8 cellular contexts compared by ENCODE assay signal in the genomic region with DNA sequence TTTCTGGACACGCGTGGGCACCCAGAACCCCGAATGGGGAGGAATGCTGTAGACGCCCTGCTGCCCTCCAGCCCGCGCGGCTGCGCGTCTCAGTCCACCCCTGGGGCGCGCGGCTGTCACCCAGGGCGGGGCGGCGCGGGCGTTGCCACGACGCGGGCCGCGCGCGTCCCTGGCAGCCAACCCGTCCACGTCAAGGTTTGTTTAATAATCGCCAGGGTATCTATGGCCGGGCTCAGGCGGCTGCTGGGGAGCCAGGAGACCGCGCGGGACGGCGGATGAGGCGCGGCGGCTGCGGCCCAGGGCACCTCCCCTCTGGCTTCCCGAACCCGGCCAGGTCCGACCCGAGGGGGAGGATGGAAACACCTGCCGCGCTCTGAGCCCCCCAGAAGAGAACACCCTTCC. TPM values are rescaled to one million over a fixed set of nuclear protein-coding genes. Genes with fewer than 3 reads are reported as not detected.
A peak's percentile ranks its signal among the peaks of the same experiment; 100 is the strongest.
DNase-seq lines count a peak whose midpoint lies in the region; ATAC-seq lines count a peak whose summit lies in the region.

A gene with protein sequence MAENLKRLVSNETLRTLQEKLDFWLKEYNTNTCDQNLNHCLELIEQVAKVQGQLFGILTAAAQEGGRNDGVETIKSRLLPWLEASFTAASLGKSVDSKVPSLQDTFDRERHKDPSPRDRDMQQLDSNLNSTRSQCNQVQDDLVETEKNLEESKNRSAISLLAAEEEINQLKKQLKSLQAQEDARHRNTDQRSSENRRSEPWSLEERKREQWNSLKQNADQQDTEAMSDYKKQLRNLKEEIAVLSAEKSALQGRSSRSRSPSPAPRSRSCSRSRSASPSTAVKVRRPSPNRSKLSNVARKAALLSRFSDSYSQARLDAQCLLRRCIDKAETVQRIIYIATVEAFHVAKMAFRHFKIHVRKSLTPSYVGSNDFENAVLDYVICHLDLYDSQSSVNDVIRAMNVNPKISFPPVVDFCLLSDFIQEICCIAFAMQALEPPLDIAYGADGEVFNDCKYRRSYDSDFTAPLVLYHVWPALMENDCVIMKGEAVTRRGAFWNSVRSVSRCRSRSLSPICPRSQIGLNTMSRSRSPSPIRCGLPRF (plus strand): TSS at position 92 of the 402 bp plus-strand sequence. CDS start 401 bp downstream, outside the sequence.

- H3K27ac ChIP-seq in HUES64 (ENCODE audit: low read depth, low read length) (peak within 1 kb of the TSS; percentile 73; the same call in 1 of the 2 replicates), ectodermal cell (ENCODE audit: insufficient read depth, low read depth, low read length, poor library complexity, severe bottlenecking) (peak within 1 kb of the TSS; percentile 30)

- peaks cover 13% of the 10 kb centered on the region for H3K4me1 ChIP-seq in HUES64 (ENCODE audit: insufficient read depth, low read length)
- H3K4me1 ChIP-seq in ectodermal cell (ENCODE audit: control insufficient read depth, insufficient read depth, low read length) = peaks cover 7% of the 10 kb centered on the region

- peaks cover 41% of the 10 kb centered on the region for H3K27me3 ChIP-seq in HUES64 (ENCODE audit: insufficient read depth, low read length)
- H3K27me3 ChIP-seq in ectodermal cell (ENCODE audit: control insufficient read depth, insufficient read depth, low read length, poor library complexity, severe bottlenecking) = peaks cover 30% of the 10 kb centered on the region

- whole genome bisulfite sequencing in HUES64 = under 1% methylated on average over 44 of the region's 44 CpGs
- 1% methylated on average over 44 of the region's 44 CpGs for WGBS in ectodermal cell, 2 experiments

- H3K36me3 ChIP-seq in HUES64 (ENCODE audit: insufficient read depth, low read length) (no peaks in the 10 kb centered on the region), ectodermal cell (ENCODE audit: control insufficient read depth, insufficient read depth, low read length) (no peaks in the 10 kb centered on the region)

- peak within 1 kb of the TSS; percentile 74 for H3K9ac ChIP-seq in HUES64 (ENCODE audit: low read depth, low read length)

- peak; percentile 52 for ATAC-seq in GM21381 (IDR thresholded peaks at IDR 0.05; ENCODE audit: unreplicated experiment)

- peak within 1 kb of the TSS; percentile 78 for H3K4me3 ChIP-seq in HUES64 (ENCODE audit: low read length)
- H3K4me3 ChIP-seq in ectodermal cell (ENCODE audit: insufficient read depth, low read depth, low read length) = peak within 1 kb of the TSS; percentile 68

- peak; percentile 37 for DNase-seq in EH (ENCODE audit: low read depth)
- DNase-seq in lung microvascular endothelial cell (ENCODE audit: low read depth in 2 of 2) = peak; percentile 14 to 23
- DNase-seq in ureter (ENCODE audit: low spot score) = no peak
- DNase-seq in NOMO-1 treated with dmso at 0.1 percent for 144 hours (lab: John Stamatoyannopoulos, UW; ENCODE audit: unreplicated experiment) = no peak
- no peak for DNase-seq in activated CD4-positive, alpha-beta T cell treated with anti-CD3 and anti-CD28 coated beads for 4 hours

- H3K9me3 ChIP-seq in HUES64 (ENCODE audit: insufficient read depth, low read depth, low read length) = peaks cover 6% of the 10 kb centered on the region; the same call in 1 of the 2 replicates
- no peaks in the 10 kb centered on the region for H3K9me3 ChIP-seq in ectodermal cell (ENCODE audit: control insufficient read depth, low read length)

RNA-seq across cellular contexts. Expression of the gene that starts here (rescaled TPM):
- 2.0 TPM for polyA plus RNA-seq in HUES64 (2013, experiment 1 of 2)
- polyA plus RNA-seq in HUES64 (2013, experiment 2 of 2) = 1.9 TPM
- 4.0 TPM for polyA plus RNA-seq in ectodermal cell (2013, experiment 1 of 4)
- 5.7 TPM for polyA plus RNA-seq in ectodermal cell (2013, experiment 2 of 4)
- 2.9 TPM for polyA plus RNA-seq in ectodermal cell (2013, experiment 3 of 4)
- polyA plus RNA-seq in ectodermal cell (2013, experiment 4 of 4) = 4.3 TPM
- total RNA-seq in lung microvascular endothelial cell = 0.79 and 2.2 TPM in 2 replicates
- 12.4 TPM for total RNA-seq in ureter

Comparison
In these comparisons a context has a peak if more than half of its experiments do, and no peak if none do; other contexts are left out.
1. DNase-seq: peak in EH (single experiment) and lung microvascular endothelial cell (2 of 2); none in ureter (single experiment), NOMO-1 treated with dmso at 0.1 percent for 144 hours (single experiment) and activated CD4-positive, alpha-beta T cell treated with anti-CD3 and anti-CD28 coated beads for 4 hours (0 of 2).